ENCODE assay signal across 7 cellular contexts in the genomic region with DNA sequence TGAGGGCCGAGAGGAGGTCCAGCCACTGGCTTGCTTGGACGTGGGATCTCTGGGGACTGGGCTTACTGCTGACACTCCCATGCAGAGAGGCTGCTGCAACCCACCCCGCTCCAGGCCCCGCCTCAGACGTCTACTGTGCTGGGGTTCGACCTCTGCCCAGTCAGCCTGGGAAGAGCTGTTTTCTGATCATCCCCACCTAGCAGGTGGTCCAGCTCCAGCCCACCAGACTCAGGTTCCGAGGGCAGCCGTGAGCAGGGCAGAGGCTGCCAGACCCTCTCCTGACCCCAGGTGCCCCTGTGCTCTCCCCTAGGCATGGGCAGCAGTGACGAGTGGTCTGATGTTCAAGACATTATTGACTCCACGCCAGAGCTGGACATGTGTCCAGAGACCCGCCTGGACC.
"Had no signal": no experiment of that assay in that cellular context is flagged by ENCODE, and none has a peak within 500 bp of the region (broad histone marks: within the 10 kb centered on the region; RNA-seq: fewer than 3 reads in every experiment).

No MANE protein-coding gene starts in this region.

- H3K4me3 ChIP-seq: GM23338 had no signal

- H3K4me2 ChIP-seq: GM23338 had no signal

- H3K4me3 Mint-ChIP-seq: GM23338, H9, IgD-negative memory B cell had no signal

- H3K27me3 Mint-ChIP-seq: IgD-negative memory B cell had no signal

- H2AFZ ChIP-seq: GM23338 had no signal

- DNase-seq: H9, HCEC 1CT had no signal

- H3K4me1 Mint-ChIP-seq: GM23338, H9, IgD-negative memory B cell had no signal

- ATAC-seq: GM23338 had no signal

- H3K9me3 Mint-ChIP-seq: GM23338, H9, IgD-negative memory B cell had no signal

- FAIRE-seq: H1, H54, HTR-8/SVneo had no signal

- H3K27ac Mint-ChIP-seq: GM23338, H9 had no signal

- H3K36me3 Mint-ChIP-seq: IgD-negative memory B cell had no signal
